ENCODE assay signal across 8 cellular contexts in genomic region chr15:41972341-41973237, GRCh38. TPM values are rescaled to one million over a fixed set of nuclear protein-coding genes. Genes with fewer than 3 reads are reported as not detected.
DNase-seq lines count a peak whose midpoint lies in the region; ATAC-seq and TF ChIP-seq lines count a peak whose summit lies in the region.

TSS of gene EHD4 (minus strand) at chr15:41972557. CDS start at chr15:41972494, 63 bp downstream.

- H3K36me3 ChIP-seq in IMR-90 (ENCODE audit: control insufficient read depth, insufficient read depth, low read length) = no peaks in the 10 kb centered on the region
- H3K36me3 ChIP-seq in mucosa of descending colon (ENCODE audit: low read depth) = no peaks in the 10 kb centered on the region

- peak within 1 kb of the TSS; percentile 80 for H2AK9ac ChIP-seq in IMR-90 (replicated peaks; ENCODE audit: low read depth, low read length, poor library complexity)

- H3K9me1 ChIP-seq in IMR-90 (ENCODE audit: insufficient read depth, low read length) = peaks cover 6% of the 10 kb centered on the region

- peak within 1 kb of the TSS; percentile 33; the same call in 1 of the 2 replicates for H3K18ac ChIP-seq in IMR-90 (ENCODE audit: low read depth, low read length)

- H3K9me3 ChIP-seq in IMR-90 (ENCODE audit: control insufficient read depth, insufficient read depth, low read length) = no peaks in the 10 kb centered on the region
- no peaks in the 10 kb centered on the region for H3K9me3 ChIP-seq in mucosa of descending colon

- peaks cover 6% of the 10 kb centered on the region for H3K4me1 ChIP-seq in IMR-90 (ENCODE audit: control insufficient read depth, insufficient read depth, low read length)
- H3K4me1 ChIP-seq in mucosa of descending colon (ENCODE audit: low read depth) = peaks cover 16% of the 10 kb centered on the region

- H2BK120ac ChIP-seq in IMR-90 (ENCODE audit: low read depth, low read length) = peak within 1 kb of the TSS; percentile 67

- peak; percentile 39; the same call in 1 of the 2 replicates for TF ChIP-seq CTCF in IMR-90 (conservative IDR thresholded peaks at IDR 0.05; ENCODE audit: low read depth, low read length)
- peak; percentile 25 for TF ChIP-seq CTCF in mucosa of descending colon (IDR thresholded peaks at IDR 0.05)

- ATAC-seq in GM21528 (IDR thresholded peaks at IDR 0.05; ENCODE audit: low FRiP score, unreplicated experiment) (peak; percentile 80), IMR-90 (ENCODE audit: low read depth) (peak; percentile 96), mucosa of descending colon (peak; percentile 92)

- peak within 1 kb of the TSS; percentile 41 for H4K91ac ChIP-seq in IMR-90 (ENCODE audit: insufficient read depth, low read depth, low read length)

- H3K14ac ChIP-seq in IMR-90 (replicated peaks; ENCODE audit: low read depth, low read length) = peak within 1 kb of the TSS; percentile 73

- peak within 1 kb of the TSS; percentile 94 for H3K4me2 ChIP-seq in IMR-90 (ENCODE audit: low read depth, low read length)

- peaks cover 11% of the 10 kb centered on the region; the same call in 1 of the 2 replicates for H4K20me1 ChIP-seq in IMR-90 (ENCODE audit: insufficient read depth, low read length)

- dilution Hi-C loops in IMR-90 (cut with HindIII; ENCODE audit: low sequenced_read_pairs, unreplicated experiment) = no loop called here

- no peak; the same call in 1 of the 2 replicates for TF ChIP-seq RAD21 in IMR-90 (IDR thresholded peaks at IDR 0.05; ENCODE audit: low read length)

- peaks cover 2% of the 10 kb centered on the region; the same call in 1 of the 2 replicates for H3K27me3 ChIP-seq in IMR-90 (ENCODE audit: control insufficient read depth, insufficient read depth, low read length)

- peak within 1 kb of the TSS; percentile 65 for H3K27ac ChIP-seq in IMR-90 (ENCODE audit: insufficient read depth, low read length)
- peak within 1 kb of the TSS; percentile 71 for H3K27ac ChIP-seq in epithelial cell of prostate

- H4K8ac ChIP-seq in IMR-90 (ENCODE audit: low read depth in 2 of 2, low read length in 2 of 2) = peak within 1 kb of the TSS; percentile 61 to 94

- intact Hi-C loops in IMR-90 (cut with micrococcal nuclease) (loop anchor here (1.0 kb wide), 1 partner anchor 42 kb away; no protein-coding TSS in a partner anchor), mucosa of descending colon (cut with DNase I, micrococcal nuclease) (loop anchor here in 1 of 2 donors (5.0 kb wide), 1 partner anchor 45 kb away; no protein-coding TSS in a partner anchor)

- H2BK20ac ChIP-seq in IMR-90 (ENCODE audit: low read depth, low read length) = peak within 1 kb of the TSS; percentile 63; the same call in 1 of the 2 replicates

- H2AK5ac ChIP-seq in IMR-90 (ENCODE audit: low read depth, low read length) = peak within 1 kb of the TSS; percentile 74; the same call in 1 of the 2 replicates

- peak within 1 kb of the TSS; percentile 68 for H2BK5ac ChIP-seq in IMR-90 (ENCODE audit: low read depth, low read length, poor library complexity, severe bottlenecking)

- DNase-seq in DMS153 (lab: John Stamatoyannopoulos, UW) = peak; percentile 93
- peak; percentile 99 for DNase-seq in IMR-90
- peak; percentile 99 for DNase-seq in OCI-M1 (lab: John Stamatoyannopoulos, UW)
- peak; percentile 90 for DNase-seq in activated T-cell treated with anti-CD3 and anti-CD28 coated beads for 4 hours
- peak; percentile 90 for DNase-seq in epithelial cell of prostate (ENCODE audit: low read depth, low spot score)
- peak; percentile 97 to 99 (median 99) for DNase-seq in mucosa of descending colon
- peak; percentile 90 for DNase-seq in stimulated activated CD8-positive, alpha-beta memory T cell treated with anti-CD3 and anti-CD28 coated beads, Interleukin-4, amount 100 ng/mL, for 24 hours (ENCODE audit: low read depth)

- in situ Hi-C loops in IMR-90 (cut with MboI; ENCODE audit: low sequenced_read_pairs) = no loop called here

- peaks cover 24 to 40% of the 10 kb centered on the region in 2 experiments for H3K79me1 ChIP-seq in IMR-90 (ENCODE audit: low read depth in 1 of 2, low read length in 2 of 2)

- H2BK15ac ChIP-seq in IMR-90 (ENCODE audit: low read depth, low read length) = peak within 1 kb of the TSS; percentile 39; the same call in 1 of the 3 replicates

- peak within 1 kb of the TSS; percentile 93 for H2AFZ ChIP-seq in IMR-90 (replicated peaks; ENCODE audit: low read length, poor library complexity)

- CTCF ChIA-PET in IMR-90 (lab: Yijun Ruan, JAX) = interaction anchor here (0.7 to 1.0 kb wide), 3 partner anchors 52 to 198 kb away, joined by 3 to 4 read pairs (median 3); partner anchors contain the start of gene MAPKBP1

- H3K56ac ChIP-seq in IMR-90 (ENCODE audit: extremely low read depth, insufficient read depth, low read length) = no peak within 1 kb of the TSS; the same call in 1 of the 2 replicates

- TF ChIP-seq POLR2A in IMR-90 (IDR thresholded peaks at IDR 0.05; ENCODE audit: low read depth, low read length) = peak; percentile 89

- POLR2A ChIA-PET in IMR-90 (lab: Charles Lee; ENCODE audit: unreplicated experiment) = interaction anchor here (0.6 to 0.7 kb wide), 2 partner anchors 429 to 522 kb away, joined by 8 to 9 read pairs; partner anchors contain the start of gene RPAP1

- H3K4me3 ChIP-seq in IMR-90 (ENCODE audit: insufficient read depth, low read depth, low read length) (peak within 1 kb of the TSS; percentile 96), mucosa of descending colon (peak within 1 kb of the TSS; percentile 90)

- H3K23ac ChIP-seq in IMR-90 (ENCODE audit: low read depth, low read length) = peak within 1 kb of the TSS; percentile 83; the same call in 1 of the 2 replicates

- 0% methylated on average over 16 of the region's 66 CpGs; no CpG with 5 or more reads in 1 of the 2 experiments for WGBS in IMR-90 (ENCODE audit: extremely low coverage in 2 of 2, insufficient read length in 1 of 2), 2 experiments

- no TSS peak for BruUV-seq in IMR-90 (replicated peaks; lab: Mats Ljungman, UMichigan)

- peak within 1 kb of the TSS; percentile 83 for H3K9ac ChIP-seq in IMR-90 (ENCODE audit: low read depth, low read length)

- peak within 1 kb of the TSS; percentile 56; the same call in 1 of the 2 replicates for H4K5ac ChIP-seq in IMR-90 (ENCODE audit: low read depth, low read length)

- H3K4ac ChIP-seq in IMR-90 (ENCODE audit: low read depth, low read length) = peak within 1 kb of the TSS; percentile 93

TF ChIP-seq in IMR-90, 13 proteins besides CTCF, POLR2A, EP300 and RAD21:
- TF ChIP-seq CHD1 (IDR thresholded peaks at IDR 0.05; ENCODE audit: low read depth, low read length) = no peak
- TF ChIP-seq SMC3 (IDR thresholded peaks at IDR 0.05; ENCODE audit: low read depth, low read length) = no peak
- TF ChIP-seq, protein P1, sequence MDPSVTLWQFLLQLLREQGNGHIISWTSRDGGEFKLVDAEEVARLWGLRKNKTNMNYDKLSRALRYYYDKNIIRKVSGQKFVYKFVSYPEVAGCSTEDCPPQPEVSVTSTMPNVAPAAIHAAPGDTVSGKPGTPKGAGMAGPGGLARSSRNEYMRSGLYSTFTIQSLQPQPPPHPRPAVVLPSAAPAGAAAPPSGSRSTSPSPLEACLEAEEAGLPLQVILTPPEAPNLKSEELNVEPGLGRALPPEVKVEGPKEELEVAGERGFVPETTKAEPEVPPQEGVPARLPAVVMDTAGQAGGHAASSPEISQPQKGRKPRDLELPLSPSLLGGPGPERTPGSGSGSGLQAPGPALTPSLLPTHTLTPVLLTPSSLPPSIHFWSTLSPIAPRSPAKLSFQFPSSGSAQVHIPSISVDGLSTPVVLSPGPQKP (IDR thresholded peaks at IDR 0.05; ENCODE audit: borderline replicate concordance, low read depth, low read length) = no peak
- TF ChIP-seq MXI1 (IDR thresholded peaks at IDR 0.05; ENCODE audit: borderline replicate concordance, low read depth, low read length) = peak; percentile 19; the same call in 1 of the 2 replicates
- TF ChIP-seq BHLHE40 (IDR thresholded peaks at IDR 0.05; ENCODE audit: low read depth, low read length) = no peak
- TF ChIP-seq MAFK (IDR thresholded peaks at IDR 0.05; ENCODE audit: low read depth, low read length) = peak; percentile 61
- TF ChIP-seq FOS (IDR thresholded peaks at IDR 0.05; ENCODE audit: low read depth, low read length) = no peak
- TF ChIP-seq, protein P2, sequence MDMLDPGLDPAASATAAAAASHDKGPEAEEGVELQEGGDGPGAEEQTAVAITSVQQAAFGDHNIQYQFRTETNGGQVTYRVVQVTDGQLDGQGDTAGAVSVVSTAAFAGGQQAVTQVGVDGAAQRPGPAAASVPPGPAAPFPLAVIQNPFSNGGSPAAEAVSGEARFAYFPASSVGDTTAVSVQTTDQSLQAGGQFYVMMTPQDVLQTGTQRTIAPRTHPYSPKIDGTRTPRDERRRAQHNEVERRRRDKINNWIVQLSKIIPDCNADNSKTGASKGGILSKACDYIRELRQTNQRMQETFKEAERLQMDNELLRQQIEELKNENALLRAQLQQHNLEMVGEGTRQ (IDR thresholded peaks at IDR 0.05; ENCODE audit: low read depth, low read length) = peak; percentile 43; the same call in 1 of the 2 replicates
- no peak for TF ChIP-seq CEBPB (IDR thresholded peaks at IDR 0.05; ENCODE audit: low read depth, low read length)
- TF ChIP-seq NFE2L2 (IDR thresholded peaks at IDR 0.05; ENCODE audit: low read depth, low read length) = no peak
- TF ChIP-seq RCOR1 (IDR thresholded peaks at IDR 0.05; ENCODE audit: insufficient replicate concordance, low read length) = no peak
- TF ChIP-seq RFX5 (IDR thresholded peaks at IDR 0.05; ENCODE audit: low read depth, low read length) = peak; percentile 42; the same call in 1 of the 2 replicates
- TF ChIP-seq MAZ (IDR thresholded peaks at IDR 0.05; ENCODE audit: borderline replicate concordance, low read depth, low read length) = peak; percentile 58; the same call in 1 of the 2 replicates

RNA-seq across cellular contexts. Expression of gene EHD4, which starts in this region (rescaled TPM):
- total RNA-seq in IMR-90 (2012; rRNA removed) (26.4 and 29.0 TPM in 2 replicates), mucosa of descending colon (10 to 100 TPM; 26.4 to 39.0 (median 35.0) TPM)
- 21.0 and 21.1 TPM in 2 replicates for polyA plus RNA-seq in IMR-90 (2012; rRNA removed)
- polyA plus RNA-seq in IMR-90 (2012; cell fraction: cytosol; rRNA removed) = 13.2 and 20.3 TPM in 2 replicates
- polyA plus RNA-seq in IMR-90 (2012; cell fraction: nucleus; rRNA removed; ENCODE audit: low replicate concordance) = 10.2 and 11.2 TPM in 2 replicates

Comparison
In these comparisons a context has a peak if more than half of its experiments do, and no peak if none do; other contexts are left out.
1. Peak in every context shown above with its lines: DNase-seq, ATAC-seq, H3K4me3 ChIP-seq and H3K27ac ChIP-seq.